Comparison of ENCODE assay signal across 1 cellular context in genomic region chr2:206642075-206643025, GRCh38.
A peak's percentile ranks its signal among the peaks of the same experiment; 100 is the strongest.
TF ChIP-seq lines count a peak whose summit lies in the region.

TSS of gene FAM237A (plus strand) at chr2:206642487. CDS start at chr2:206644237, 1,750 bp downstream.

TF ChIP-seq in WTC11, 78 proteins besides CTCF, POLR2A, EP300 and RAD21 (continued from another document and continues in another):
- no peak for TF ChIP-seq MXD4 (CRISPR knock-in tag; IDR thresholded peaks at IDR 0.05; ENCODE audit: borderline replicate concordance)
- TF ChIP-seq MAX (CRISPR knock-in tag; IDR thresholded peaks at IDR 0.05): peak; percentile 55; the same call in 1 of the 2 replicates
- no peak for TF ChIP-seq ATF6 (CRISPR knock-in tag; IDR thresholded peaks at IDR 0.05)
- no peak for TF ChIP-seq ZNF281 (CRISPR knock-in tag; IDR thresholded peaks at IDR 0.05)
- no peak for TF ChIP-seq GABPB1 (CRISPR knock-in tag; IDR thresholded peaks at IDR 0.05)
- no peak for TF ChIP-seq PRDM15 (CRISPR knock-in tag; IDR thresholded peaks at IDR 0.05)
- TF ChIP-seq CBFB (CRISPR knock-in tag; IDR thresholded peaks at IDR 0.05; ENCODE audit: low read depth): no peak
- no peak for TF ChIP-seq HMGXB4 (CRISPR knock-in tag; IDR thresholded peaks at IDR 0.05)
- no peak for TF ChIP-seq ERG (CRISPR knock-in tag; IDR thresholded peaks at IDR 0.05)
- no peak for TF ChIP-seq FOXJ3 (CRISPR knock-in tag; IDR thresholded peaks at IDR 0.05; ENCODE audit: borderline replicate concordance)
- TF ChIP-seq ZBTB43 (CRISPR knock-in tag; IDR thresholded peaks at IDR 0.05): no peak
- no peak for TF ChIP-seq NR1H2 (CRISPR knock-in tag; IDR thresholded peaks at IDR 0.05)
- TF ChIP-seq GRHL2 (CRISPR knock-in tag; IDR thresholded peaks at IDR 0.05; ENCODE audit: insufficient replicate concordance, severe bottlenecking): no peak
- peak; percentile 61; the same call in 1 of the 2 replicates for TF ChIP-seq JUN (CRISPR knock-in tag; IDR thresholded peaks at IDR 0.05)
- no peak for TF ChIP-seq GTF2I (CRISPR knock-in tag; conservative IDR thresholded peaks at IDR 0.05)
- no peak for TF ChIP-seq AFF4 (CRISPR knock-in tag; IDR thresholded peaks at IDR 0.05; ENCODE audit: borderline replicate concordance)
- TF ChIP-seq TEAD4 (CRISPR knock-in tag; IDR thresholded peaks at IDR 0.05): peak; percentile 79
- TF ChIP-seq ZNF512 (CRISPR knock-in tag; IDR thresholded peaks at IDR 0.05; ENCODE audit: borderline replicate concordance): no peak
- no peak for TF ChIP-seq ZSCAN18 (CRISPR knock-in tag; IDR thresholded peaks at IDR 0.05)
- TF ChIP-seq ZNF532 (CRISPR knock-in tag; IDR thresholded peaks at IDR 0.05; ENCODE audit: borderline replicate concordance): no peak
- peak; percentile 46; the same call in 1 of the 2 replicates for TF ChIP-seq CREB1 (CRISPR knock-in tag; IDR thresholded peaks at IDR 0.05)
- TF ChIP-seq ATF1 (CRISPR knock-in tag; IDR thresholded peaks at IDR 0.05): no peak
